In genomic region chr16:77273-77806, GRCh38 we compare ENCODE assay signal across 8 cellular contexts. TPM values are rescaled to one million over a fixed set of nuclear protein-coding genes. Genes with fewer than 3 reads are reported as not detected.
DNase-seq lines count a peak whose midpoint lies in the region; ATAC-seq, FAIRE-seq and TF ChIP-seq lines count a peak whose summit lies in the region.

No MANE protein-coding gene starts in this region.

- H3K4me3 ChIP-seq in A673 (ENCODE audit: low read depth, low read length, poor library complexity, severe bottlenecking), result peak overlapping the region; percentile 76

- DNase-seq in A673 (ENCODE audit: low spot score), result peak; percentile 47
- DNase-seq in GM12891 (ENCODE audit: insufficient read length, low spot score), result peak; percentile 77
- peak; percentile 85 for DNase-seq in RKO (ENCODE audit: low spot score)
- peak; percentile 42 for DNase-seq in MCF 10A (ENCODE audit: unreplicated experiment)
- DNase-seq in iPS-NIHi7 (ENCODE audit: extremely low spot score), result peak; percentile 64
- peak; percentile 29 for DNase-seq in stimulated activated CD4-positive, alpha-beta T cell treated with anti-CD3 and anti-CD28 coated beads, Interleukin-1b, Interleukin-23, amount 100 ng/mL, for 48 hours
- no peak for DNase-seq in NCI-H2171 (lab: John Stamatoyannopoulos, UW)

- no peaks in the 10 kb centered on the region for H3K27me3 ChIP-seq in A673 (replicated peaks; ENCODE audit: insufficient read depth, low read depth, low read length, poor library complexity)

- ATAC-seq in HG02852 (IDR thresholded peaks at IDR 0.05; ENCODE audit: unreplicated experiment), result peak; percentile 31

- no peak for TF ChIP-seq CTCF in A673 (conservative IDR thresholded peaks at IDR 0.05; ENCODE audit: low read depth, low read length)
- no peak for TF ChIP-seq CTCF in MCF 10A (IDR thresholded peaks at IDR 0.05; ENCODE audit: unreplicated experiment)

- no peaks in the 10 kb centered on the region for H3K9me3 ChIP-seq in A673 (ENCODE audit: low read depth, low read length, poor library complexity, severe bottlenecking)

- H3K27ac ChIP-seq in A673 (ENCODE audit: low read depth, low read length, poor library complexity, severe bottlenecking), result peak overlapping the region; percentile 82

- POLR2A ChIA-PET in A673 (lab: Charles Lee; ENCODE audit: low non-redundant PET) (no interaction called here), MCF 10A (lab: Yijun Ruan, JAX) (interaction anchor here (0.5 to 3.5 kb wide), 8 partner anchors 9 to 157 kb away, joined by 3 to 11 read pairs (median 4); partner anchors contain the start of genes FAM234A, POLR3K and SNRNP25)

- H3K36me3 Mint-ChIP-seq in MCF 10A (ENCODE audit: insufficient read depth, unreplicated experiment), result peaks cover 18% of the 10 kb centered on the region

- H3K4me1 ChIP-seq in A673 (ENCODE audit: insufficient read depth, low read length, poor library complexity, severe bottlenecking), result peaks cover 35% of the 10 kb centered on the region

- H3K4me3 Mint-ChIP-seq in MCF 10A (ENCODE audit: unreplicated experiment), result peak overlapping the region; percentile 82

- TF ChIP-seq POLR2A in GM12891 (IDR thresholded peaks at IDR 0.05; ENCODE audit: low read depth, low read length), result no peak

- peaks cover 4% of the 10 kb centered on the region for H3K36me3 ChIP-seq in A673 (ENCODE audit: insufficient read depth, low read length, poor library complexity, severe bottlenecking)

- BruUV-seq in A673 (replicated peaks; lab: Mats Ljungman, UMichigan) (no TSS peak), MCF 10A (replicated peaks; lab: Mats Ljungman, UMichigan) (TSS peak; percentile 54)

- no peaks in the 10 kb centered on the region for H3K27me3 Mint-ChIP-seq in MCF 10A (ENCODE audit: insufficient read depth, unreplicated experiment)

- CTCF ChIA-PET in A673 (lab: Charles Lee), result interaction anchor here (0.6 to 1.4 kb wide), 4 partner anchors 12 to 30 kb away, joined by 3 to 4 read pairs (median 4); no protein-coding TSS in a partner anchor
- CTCF ChIA-PET in MCF 10A (lab: Yijun Ruan, JAX), result interaction anchor here (0.6 to 3.9 kb wide), 4 partner anchors 12 to 1631 kb away, joined by 3 to 18 read pairs (median 8); no protein-coding TSS in a partner anchor

- peak; percentile 89 for FAIRE-seq in GM12891 (lab: Jason Lieb, UNC)

- intact Hi-C loops in A673 (cut with micrococcal nuclease; ENCODE audit: unreplicated experiment) (no loop called here), MCF 10A (cut with micrococcal nuclease) (no loop called here)

- peaks cover 24% of the 10 kb centered on the region for H3K4me1 Mint-ChIP-seq in MCF 10A (ENCODE audit: insufficient read depth, unreplicated experiment)

- H3K9me3 Mint-ChIP-seq in MCF 10A (ENCODE audit: unreplicated experiment), result no peaks in the 10 kb centered on the region

- H3K27ac Mint-ChIP-seq in MCF 10A (ENCODE audit: low read depth, unreplicated experiment), result peak overlapping the region; percentile 85

TF ChIP-seq in GM12891, 5 proteins besides CTCF, POLR2A, EP300 and RAD21:
- no peak for TF ChIP-seq POLR2AphosphoS5 (IDR thresholded peaks at IDR 0.05; ENCODE audit: low read depth, low read length)
- no peak for TF ChIP-seq SPI1 (IDR thresholded peaks at IDR 0.05; ENCODE audit: low read depth, low read length)
- no peak for TF ChIP-seq TAF1 (IDR thresholded peaks at IDR 0.05; ENCODE audit: low read depth, low read length)
- TF ChIP-seq PAX5 (IDR thresholded peaks at IDR 0.05; ENCODE audit: insufficient read depth, low read length, severe bottlenecking), result no peak
- no peak; the same call in 1 of the 2 replicates for TF ChIP-seq POU2F2 (IDR thresholded peaks at IDR 0.05; ENCODE audit: low read depth, low read length)

RNA-seq across cellular contexts. Expression of gene MPG, which starts 0.7 kb away (rescaled TPM):
- total RNA-seq in A673 (2021) (30.6 and 34.2 TPM in 2 replicates), MCF 10A (2022) (62.8 and 66.1 TPM in 2 replicates)
- polyA plus RNA-seq in GM12891 (2012; ENCODE audit: low read depth, missing spikeins), result 59.5 TPM

RNA-seq across cellular contexts. Expression of gene RHBDF1, which starts 4.9 kb away (rescaled TPM):
- total RNA-seq in A673 (2021) (5.8 TPM in 2 replicates), MCF 10A (2022) (26.3 and 30.0 TPM in 2 replicates)
- polyA plus RNA-seq in GM12891 (2012; ENCODE audit: low read depth, missing spikeins), result 3.3 TPM

RNA-seq across cellular contexts. Expression of gene SNRNP25, which starts 23.7 kb away (rescaled TPM):
- total RNA-seq in A673 (2021), result 52.5 and 54.9 TPM in 2 replicates
- polyA plus RNA-seq in GM12891 (2012; ENCODE audit: low read depth, missing spikeins), result 60.0 TPM
- total RNA-seq in MCF 10A (2022), result 11.9 and 21.2 TPM in 2 replicates

RNA-seq across cellular contexts. Expression of gene POLR3K, which starts 23.9 kb away (rescaled TPM):
- total RNA-seq in A673 (2021) (41.5 and 48.5 TPM in 2 replicates), MCF 10A (2022) (14.8 and 19.2 TPM in 2 replicates)
- 36.8 TPM for polyA plus RNA-seq in GM12891 (2012; ENCODE audit: low read depth, missing spikeins)
